ENCODE assay signal across 9 cellular contexts in the genomic region with DNA sequence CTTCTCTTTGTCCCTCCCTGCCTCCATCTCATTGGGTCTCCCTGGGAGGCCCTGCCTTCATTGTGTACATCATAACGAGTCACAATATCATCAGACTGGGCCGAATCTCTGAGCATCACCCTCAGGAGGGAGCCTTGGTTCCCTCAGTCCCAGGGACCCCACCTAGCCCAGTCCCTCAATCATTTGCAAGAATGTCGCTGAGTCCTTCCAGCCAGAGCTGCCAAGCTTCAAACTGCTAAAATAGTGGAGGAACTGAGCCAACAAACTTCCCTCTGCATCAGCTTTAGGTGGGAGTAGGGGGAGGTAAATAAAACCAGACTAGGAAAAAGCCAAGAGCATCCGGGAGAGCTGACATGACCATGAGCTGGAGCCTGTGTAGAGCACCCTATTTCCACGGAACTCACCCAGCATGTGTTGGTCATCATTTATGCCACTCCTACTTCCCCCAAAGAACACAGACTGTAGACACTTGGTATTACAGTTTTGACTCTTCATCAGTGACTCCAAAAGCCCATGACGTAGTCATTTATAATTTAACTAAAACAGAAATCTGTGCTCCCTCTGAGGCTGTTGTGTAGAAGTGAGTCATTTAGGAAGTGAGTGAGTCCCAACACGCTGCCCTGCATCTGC. TPM values are rescaled to one million over a fixed set of nuclear protein-coding genes. Genes with fewer than 3 reads are reported as not detected.
A peak's percentile ranks its signal among the peaks of the same experiment; 100 is the strongest.
DNase-seq lines count a peak whose midpoint lies in the region; ATAC-seq and TF ChIP-seq lines count a peak whose summit lies in the region.
"Had no signal": no experiment of that assay in that cellular context is flagged by ENCODE, and none has a peak within 500 bp of the region (broad histone marks: within the 10 kb centered on the region; RNA-seq: fewer than 3 reads in every experiment).

No MANE protein-coding gene starts in this region.

- H3K27ac ChIP-seq in esophagus muscularis mucosa (replicated peaks in 1 of 4) (no peak overlapping the region), body of pancreas (no peak overlapping the region), left lung (no peak overlapping the region)

- TF ChIP-seq EP300 in esophagus muscularis mucosa (IDR thresholded peaks at IDR 0.05), result no peak

- TF ChIP-seq POLR2A in esophagus muscularis mucosa (IDR thresholded peaks at IDR 0.05; ENCODE audit: low read depth) (no peak), body of pancreas (IDR thresholded peaks at IDR 0.05) (no peak)

- DNase-seq in GM10266 (ENCODE audit: extremely low spot score) (peak; percentile 19), esophagus muscularis mucosa (ENCODE audit: extremely low spot score) (peak; percentile 29), mucosa of gallbladder (ENCODE audit: low spot score) (no peak), body of pancreas (no peak), left lung (no peak), Ammon's horn (ENCODE audit: low spot score) (no peak)
- DNase-seq: T1000 had no signal

- H3K36me3 ChIP-seq in esophagus muscularis mucosa, result no peaks in the 10 kb centered on the region
- no peaks in the 10 kb centered on the region for H3K36me3 ChIP-seq in body of pancreas (replicated peaks in 1 of 2; ENCODE audit: insufficient read depth in 1 of 2, low read depth in 2 of 2)
- H3K36me3 ChIP-seq in left lung, result no peaks in the 10 kb centered on the region

- H3K4me3 ChIP-seq in esophagus muscularis mucosa (no peak overlapping the region), body of pancreas (no peak overlapping the region), left lung (no peak overlapping the region)

- intact Hi-C loops in esophagus muscularis mucosa (cut with DNase I), result no loop called here
- intact Hi-C loops in body of pancreas (cut with DNase I), result no loop called here
- intact Hi-C loops in left lung (cut with DNase I), result no loop called here

- ATAC-seq in GM21423 (IDR thresholded peaks at IDR 0.05; ENCODE audit: unreplicated experiment) (peak; percentile 47), HG03469 (IDR thresholded peaks at IDR 0.05; ENCODE audit: unreplicated experiment) (peak; percentile 70), body of pancreas (no peak), left lung (no peak)

- no peaks in the 10 kb centered on the region for H3K27me3 ChIP-seq in esophagus muscularis mucosa
- no peaks in the 10 kb centered on the region for H3K27me3 ChIP-seq in body of pancreas
- H3K27me3 ChIP-seq in left lung, result peaks cover 0 to 10% of the 10 kb centered on the region in 2 donors

- no peaks in the 10 kb centered on the region for H3K4me1 ChIP-seq in esophagus muscularis mucosa
- H3K4me1 ChIP-seq in body of pancreas, result no peaks in the 10 kb centered on the region
- no peaks in the 10 kb centered on the region for H3K4me1 ChIP-seq in left lung

- 64% methylated on average over 7 of the region's 7 CpGs for WGBS in esophagus muscularis mucosa
- WGBS in body of pancreas, 2 donors, result 58 to 60% methylated on average over 7 of the region's 7 CpGs

- no peaks in the 10 kb centered on the region for H3K9me3 ChIP-seq in esophagus muscularis mucosa
- H3K9me3 ChIP-seq in body of pancreas, result no peaks in the 10 kb centered on the region
- no peaks in the 10 kb centered on the region for H3K9me3 ChIP-seq in left lung

- no peak for TF ChIP-seq CTCF in GM10266 (IDR thresholded peaks at IDR 0.05; ENCODE audit: control insufficient read depth, insufficient read depth, low read depth, missing control alignments)
- no peak for TF ChIP-seq CTCF in esophagus muscularis mucosa (IDR thresholded peaks at IDR 0.05)
- TF ChIP-seq CTCF in body of pancreas (IDR thresholded peaks at IDR 0.05), result no peak
- no peak for TF ChIP-seq CTCF in left lung (IDR thresholded peaks at IDR 0.05)

RNA-seq across cellular contexts. Expression of gene IL17A, which starts 28.8 kb away (rescaled TPM):
- total RNA-seq in esophagus muscularis mucosa (not detected), mucosa of gallbladder (not detected), body of pancreas (not detected), left lung (not detected)

Comparison
In these comparisons a context has a peak if more than half of its experiments do, and no peak if none do; other contexts are left out.
1. DNase-seq: peak in GM10266 (single experiment) and esophagus muscularis mucosa (single experiment); none in mucosa of gallbladder (single experiment), body of pancreas (0 of 4), left lung (0 of 2) and Ammon's horn (single experiment).
2. ATAC-seq: peak in GM21423 (single experiment) and HG03469 (single experiment); none in body of pancreas (single experiment) and left lung (single experiment).